ENCODE assay signal across 15 cellular contexts in the genomic region with DNA sequence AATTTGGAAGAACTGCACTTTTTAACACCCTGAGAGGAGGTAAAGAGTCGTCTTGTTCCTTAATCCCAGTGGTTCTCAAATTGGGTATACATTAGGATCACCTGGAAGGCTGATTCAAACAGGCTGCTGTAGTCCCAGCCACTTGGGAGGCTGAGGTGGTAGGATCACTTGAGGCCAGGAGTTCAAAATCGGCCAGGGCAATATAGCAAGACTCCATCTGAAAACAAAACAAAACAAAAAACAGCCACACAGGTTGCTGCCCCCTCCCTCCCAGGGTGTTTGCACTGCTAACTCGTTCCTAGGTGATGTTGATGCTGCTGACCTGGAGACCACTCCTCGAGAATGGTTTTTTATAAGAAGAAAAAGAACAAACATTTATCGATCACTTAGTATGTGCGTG. TPM values are rescaled to one million over a fixed set of nuclear protein-coding genes. Genes with fewer than 3 reads are reported as not detected.
DNase-seq lines count a peak whose midpoint lies in the region; ATAC-seq and TF ChIP-seq lines count a peak whose summit lies in the region.
"Had no signal": no experiment of that assay in that cellular context is flagged by ENCODE, and none has a peak within 500 bp of the region (broad histone marks: within the 10 kb centered on the region; RNA-seq: fewer than 3 reads in every experiment).

No MANE protein-coding gene starts in this region.

- peaks cover 23% of the 10 kb centered on the region for H3F3A ChIP-seq in PC-9 (ENCODE audit: insufficient read depth, low read depth)

- H4K20me1 ChIP-seq in PC-9 (ENCODE audit: insufficient read depth), result peaks cover 6% of the 10 kb centered on the region; the same call in 1 of the 2 replicates

- peaks cover 24% of the 10 kb centered on the region for H3K79me2 ChIP-seq in PC-9 (ENCODE audit: low read depth)

- no peak for DNase-seq in activated T-cell treated with anti-CD3 and anti-CD28 coated beads, Interleukin-2, amount 50 U/mL, for 72 hours
- no peak for DNase-seq in activated T-cell treated with anti-CD3 and anti-CD28 coated beads for 4 hours
- no peak for DNase-seq in T-helper 17 cell
- no peak for DNase-seq in naive B cell
- no peak for DNase-seq in AG08396 (ENCODE audit: low spot score)
- DNase-seq in PC-9, result no peak
- no peak for DNase-seq in hypothalamus (lab: John Stamatoyannopoulos, UW)
- DNase-seq: activated effector memory CD4-positive, alpha-beta T cell treated with anti-CD3 and anti-CD28 coated beads, Interleukin-2, amount 50 U/mL, for 16 hours; DMS79; KG1; NCI-H1694; NCI-H2171 treated with DMSO at 0.1 percent for 48 hours had no signal

- H3K4me1 Mint-ChIP-seq in activated T-cell treated with anti-CD3 and anti-CD28 coated beads, Interleukin-2, amount 50 U/mL, for 72 hours (ENCODE audit: low read depth), result peaks cover 8% of the 10 kb centered on the region
- H3K4me1 Mint-ChIP-seq in T-helper 17 cell, result peaks cover 9% of the 10 kb centered on the region
- H3K4me1 Mint-ChIP-seq in naive B cell, result peaks cover 3 to 23% (median 14%) of the 10 kb centered on the region in 3 donors
- peaks cover 35% of the 10 kb centered on the region for H3K4me1 Mint-ChIP-seq in stimulated activated memory B cell treated with anti-CD40 and anti-IgM and Interleukin-4, amounts not matched to agents 10 μg/mL and 1 μg/mL and 100 μg/mL, for 72 hours

- H3K27me3 Mint-ChIP-seq in activated T-cell treated with anti-CD3 and anti-CD28 coated beads, Interleukin-2, amount 50 U/mL, for 72 hours (ENCODE audit: low read depth), result no peaks in the 10 kb centered on the region
- H3K27me3 Mint-ChIP-seq in T-helper 17 cell, result no peaks in the 10 kb centered on the region
- H3K27me3 Mint-ChIP-seq in naive B cell, result no peaks in the 10 kb centered on the region
- H3K27me3 Mint-ChIP-seq in stimulated activated memory B cell treated with anti-CD40 and anti-IgM and Interleukin-4, amounts not matched to agents 10 μg/mL and 1 μg/mL and 100 μg/mL, for 72 hours, result no peaks in the 10 kb centered on the region

- peak overlapping the region; percentile 32 to 79 for H3K4me3 Mint-ChIP-seq in activated T-cell treated with anti-CD3 and anti-CD28 coated beads, Interleukin-2, amount 50 U/mL, for 72 hours
- H3K4me3 Mint-ChIP-seq in T-helper 17 cell (peak overlapping the region; percentile 78), naive B cell (peak overlapping the region; percentile 4 to 89 (median 58))
- no peak overlapping the region for H3K4me3 Mint-ChIP-seq in stimulated activated memory B cell treated with anti-CD40 and anti-IgM and Interleukin-4, amounts not matched to agents 10 μg/mL and 1 μg/mL and 100 μg/mL, for 72 hours

- CTCF ChIA-PET in PC-9 (lab: Charles Lee), result no interaction called here

- H3K27me3 ChIP-seq in PC-9 (ENCODE audit: insufficient read depth, low read depth), result no peaks in the 10 kb centered on the region

- H3K9me3 ChIP-seq in T-helper 17 cell (ENCODE audit: control insufficient read depth, low read length, poor library complexity, severe bottlenecking) (no peaks in the 10 kb centered on the region), PC-9 (ENCODE audit: insufficient read depth, low read depth) (no peaks in the 10 kb centered on the region)
- H3K9me3 ChIP-seq: HAP-1 had no signal

- H3K27ac ChIP-seq in PC-9, result no peak overlapping the region
- H3K27ac ChIP-seq: WERI-Rb-1 had no signal

- no peak overlapping the region for H3K4me3 ChIP-seq in PC-9
- H3K4me3 ChIP-seq: HAP-1 had no signal

- no peak overlapping the region for H3K27ac Mint-ChIP-seq in activated T-cell treated with anti-CD3 and anti-CD28 coated beads, Interleukin-2, amount 50 U/mL, for 72 hours
- peak overlapping the region; percentile 37 for H3K27ac Mint-ChIP-seq in T-helper 17 cell
- H3K27ac Mint-ChIP-seq in naive B cell, result no peak overlapping the region
- peak overlapping the region; percentile 88 for H3K27ac Mint-ChIP-seq in stimulated activated memory B cell treated with anti-CD40 and anti-IgM and Interleukin-4, amounts not matched to agents 10 μg/mL and 1 μg/mL and 100 μg/mL, for 72 hours

- no peak for TF ChIP-seq CTCF in PC-9 (conservative IDR thresholded peaks at IDR 0.05)

- intact Hi-C loops in PC-9 (cut with micrococcal nuclease; ENCODE audit: unreplicated experiment), result loop anchor here (5.0 to 10.0 kb wide), 4 partner anchors 104 to 183 kb away; a partner anchor contains a TSS

- no peak overlapping the region for H3K4me2 ChIP-seq in PC-9

- no TSS peak for BruUV-seq in PC-9 (replicated peaks; lab: Mats Ljungman, UMichigan)

- peaks cover 0 to 2% of the 10 kb centered on the region in 2 donors for H3K36me3 Mint-ChIP-seq in activated T-cell treated with anti-CD3 and anti-CD28 coated beads, Interleukin-2, amount 50 U/mL, for 72 hours (ENCODE audit: insufficient read depth in 2 of 2)
- H3K36me3 Mint-ChIP-seq in T-helper 17 cell (ENCODE audit: low read depth) (no peaks in the 10 kb centered on the region), naive B cell (no peaks in the 10 kb centered on the region)
- peaks cover 10% of the 10 kb centered on the region for H3K36me3 Mint-ChIP-seq in stimulated activated memory B cell treated with anti-CD40 and anti-IgM and Interleukin-4, amounts not matched to agents 10 μg/mL and 1 μg/mL and 100 μg/mL, for 72 hours

- H3K4me1 ChIP-seq in PC-9 (replicated peaks; ENCODE audit: insufficient read depth), result peaks cover 25% of the 10 kb centered on the region

- H2AFZ ChIP-seq in PC-9, result no peak overlapping the region

- no peaks in the 10 kb centered on the region for H3K9me3 Mint-ChIP-seq in activated T-cell treated with anti-CD3 and anti-CD28 coated beads, Interleukin-2, amount 50 U/mL, for 72 hours
- H3K9me3 Mint-ChIP-seq in naive B cell, result no peaks in the 10 kb centered on the region
- no peaks in the 10 kb centered on the region for H3K9me3 Mint-ChIP-seq in stimulated activated memory B cell treated with anti-CD40 and anti-IgM and Interleukin-4, amounts not matched to agents 10 μg/mL and 1 μg/mL and 100 μg/mL, for 72 hours

- POLR2A ChIA-PET in PC-9 (lab: Charles Lee; ENCODE audit: unreplicated experiment), result no interaction called here

- ATAC-seq in activated T-cell treated with anti-CD3 and anti-CD28 coated beads, Interleukin-2, amount 50 U/mL, for 72 hours (replicated peaks in 1 of 2), result no peak
- ATAC-seq in T-helper 17 cell (no peak), naive B cell (ENCODE audit: low read depth in 2 of 2) (no peak)
- no peak for ATAC-seq in stimulated activated memory B cell treated with anti-CD40 and anti-IgM and Interleukin-4, amounts not matched to agents 10 μg/mL and 1 μg/mL and 100 μg/mL, for 72 hours

- H3K36me3 ChIP-seq in PC-9 (ENCODE audit: low read depth), result peaks cover 4% of the 10 kb centered on the region; the same call in 1 of the 2 replicates
- H3K36me3 ChIP-seq: WERI-Rb-1 had no signal

- no peaks in the 10 kb centered on the region for H3K9me2 ChIP-seq in PC-9 (ENCODE audit: insufficient read depth)

RNA-seq across cellular contexts. Expression of a gene that starts 1.5 kb away (rescaled TPM):
- total RNA-seq in activated T-cell treated with anti-CD3 and anti-CD28 coated beads, Interleukin-2, amount 50 U/mL, for 72 hours, result 10 to 100 TPM; 62.5 to 72.3 TPM
- total RNA-seq in T-helper 17 cell, result 10 to 100 TPM; 61.6 to 74.1 TPM
- polyA plus RNA-seq in naive B cell (ENCODE audit: low read depth in 6 of 6), result 10 to 100 TPM; 12.3 to 51.2 (median 21.7) TPM
- total RNA-seq in PC-9 (2021), result 118 and 148 TPM in 2 replicates

RNA-seq across cellular contexts. Expression of a gene that starts 50.6 kb away (rescaled TPM):
- total RNA-seq in activated T-cell treated with anti-CD3 and anti-CD28 coated beads, Interleukin-2, amount 50 U/mL, for 72 hours, result 10 to 100 TPM; 26.4 to 33.3 TPM
- total RNA-seq in T-helper 17 cell (10 to 100 TPM; 32.5 to 36.8 TPM), PC-9 (2021) (39.9 and 54.0 TPM in 2 replicates)
- polyA plus RNA-seq in naive B cell (ENCODE audit: low read depth in 6 of 6), result 10 to 100 TPM in 5 of 6 donors, 1 to 10 TPM in 1; 4.4 to 21.2 (median 16.6) TPM

Comparison
In these comparisons a context has a peak if more than half of its experiments do, and no peak if none do; other contexts are left out.
1. H3K27ac Mint-ChIP-seq: peak in T-helper 17 cell (single experiment) and stimulated activated memory B cell treated with anti-CD40 and anti-IgM and Interleukin-4, amounts not matched to agents 10 μg/mL and 1 μg/mL and 100 μg/mL, for 72 hours (single experiment); none in activated T-cell treated with anti-CD3 and anti-CD28 coated beads, Interleukin-2, amount 50 U/mL, for 72 hours (single experiment) and naive B cell (0 of 6).